In genomic region chr14:97456958-97457357, GRCh38 we compare ENCODE assay signal across 11 cellular contexts.
DNase-seq lines count a peak whose midpoint lies in the region; ATAC-seq, FAIRE-seq and TF ChIP-seq lines count a peak whose summit lies in the region.
"Had no signal": no experiment of that assay in that cellular context is flagged by ENCODE, and none has a peak within 500 bp of the region (broad histone marks: within the 10 kb centered on the region; RNA-seq: fewer than 3 reads in every experiment).

No MANE protein-coding gene starts in this region.

- H3K4me2 ChIP-seq in GM12878 (ENCODE audit: control insufficient read depth, insufficient read depth) = no peak overlapping the region; the same call in 1 of the 2 replicates

- no peak overlapping the region for H3K9ac ChIP-seq in GM12878 (ENCODE audit: control insufficient read depth, insufficient read depth, low read length)

- H3K36me3 Mint-ChIP-seq in CD8-positive, alpha-beta memory T cell = peaks cover 5 to 18% (median 9%) of the 10 kb centered on the region in 3 donors
- H3K36me3 Mint-ChIP-seq in activated CD4-positive, alpha-beta T cell treated with anti-CD3 and anti-CD28 coated beads, Interleukin-2, amount 10 ng/mL, durations not matched to agents 7 days and 5 days (ENCODE audit: low read depth) = peaks cover 46% of the 10 kb centered on the region

- H2AFZ ChIP-seq in GM12878 (ENCODE audit: control insufficient read depth, low read depth, low read length) = no peak overlapping the region

- no peak for TF ChIP-seq CTCF in GM12878 (IDR thresholded peaks at IDR 0.05 in 2 of 3, conservative IDR thresholded peaks at IDR 0.05 in 1 of 3; ENCODE audit: control insufficient read depth in 2 of 3, extremely low read depth in 1 of 3, insufficient read depth in 1 of 3, low read depth in 3 of 3, low read length in 3 of 3)

- in situ Hi-C loops in GM12878 (cut with MboI) = no loop called here

- TF ChIP-seq POLR2A in GM12878 (IDR thresholded peaks at IDR 0.05; ENCODE audit: low read depth, low read length) = no peak

- peak overlapping the region; percentile 15 to 95 (median 88) for H3K4me3 Mint-ChIP-seq in CD8-positive, alpha-beta memory T cell
- H3K4me3 Mint-ChIP-seq in activated CD4-positive, alpha-beta T cell treated with anti-CD3 and anti-CD28 coated beads, Interleukin-2, amount 10 ng/mL, durations not matched to agents 7 days and 5 days = peak overlapping the region; percentile 27

- no peak overlapping the region for H3K4me3 ChIP-seq in CD8-positive, alpha-beta memory T cell (ENCODE audit: low read length)
- H3K4me3 ChIP-seq in GM12878 = no peak overlapping the region
- H3K4me3 ChIP-seq: sigmoid colon, SK-N-MC had no signal

- H3K4me1 Mint-ChIP-seq in CD8-positive, alpha-beta memory T cell = peaks cover 59 to 70% (median 70%) of the 10 kb centered on the region in 3 donors
- H3K4me1 Mint-ChIP-seq in activated CD4-positive, alpha-beta T cell treated with anti-CD3 and anti-CD28 coated beads, Interleukin-2, amount 10 ng/mL, durations not matched to agents 7 days and 5 days = peaks cover 47% of the 10 kb centered on the region

- no peaks in the 10 kb centered on the region for H4K20me1 ChIP-seq in GM12878 (ENCODE audit: control insufficient read depth, insufficient read depth)

- H3K27ac ChIP-seq in CD8-positive, alpha-beta memory T cell (ENCODE audit: low read depth, low read length) = no peak overlapping the region
- H3K27ac ChIP-seq in GM12878 (ENCODE audit: control insufficient read depth, insufficient read depth) = no peak overlapping the region
- H3K27ac ChIP-seq: sigmoid colon, SK-N-MC had no signal

- intact Hi-C loops in GM12878 (cut with micrococcal nuclease; ENCODE audit: unreplicated experiment) = no loop called here

- peaks cover 4% of the 10 kb centered on the region for H3K9me3 ChIP-seq in CD8-positive, alpha-beta memory T cell (ENCODE audit: low read length)
- H3K9me3 ChIP-seq in GM12878 (replicated peaks; ENCODE audit: control insufficient read depth, insufficient read depth, low read length) = peaks cover 3% of the 10 kb centered on the region; the same call in 2 of the 3 replicates
- H3K9me3 ChIP-seq: sigmoid colon had no signal

- no peaks in the 10 kb centered on the region for H3K27me3 ChIP-seq in CD8-positive, alpha-beta memory T cell (ENCODE audit: insufficient read depth, low read length, poor library complexity, severe bottlenecking)
- no peaks in the 10 kb centered on the region for H3K27me3 ChIP-seq in GM12878 (replicated peaks in 1 of 2; ENCODE audit: control insufficient read depth in 2 of 2, insufficient read depth in 2 of 2, low read length in 1 of 2)

- no peak for FAIRE-seq in GM12878 (lab: Jason Lieb, UNC)
- FAIRE-seq: islet of Langerhans had no signal

- peak in 4 of 5 donors; percentile 20 to 79 (median 31) for DNase-seq in CD8-positive, alpha-beta memory T cell
- peak; percentile 50 for DNase-seq in activated CD4-positive, alpha-beta T cell treated with anti-CD3 and anti-CD28 coated beads, Interleukin-2, amount 10 ng/mL, durations not matched to agents 7 days and 5 days
- DNase-seq in GM12878 (ENCODE audit: low read depth, low spot score) = no peak
- peak; percentile 66 to 75 for DNase-seq in stimulated activated CD4-positive, alpha-beta T cell treated with anti-CD3 and anti-CD28 coated beads, Interleukin-2, amount 100 ng/mL, for 24 hours
- no peak for DNase-seq in glomerular visceral epithelial cell (ENCODE audit: extremely low spot score)
- no peak for DNase-seq in NCI-H69 (lab: John Stamatoyannopoulos, UW)
- DNase-seq in NCI-H1436 treated with DMSO at 0.1 percent for 48 hours (lab: John Stamatoyannopoulos, UW) = no peak
- DNase-seq: sigmoid colon had no signal

- ATAC-seq in GM12878 (peak; percentile 70), GM18519 (IDR thresholded peaks at IDR 0.05; ENCODE audit: low FRiP score, unreplicated experiment) (no peak)

- TF ChIP-seq EP300 in GM12878 (IDR thresholded peaks at IDR 0.05; ENCODE audit: borderline replicate concordance in 1 of 2, control insufficient read depth in 1 of 2, low read depth in 2 of 2, low read length in 2 of 2) = no peak

- POLR2A ChIA-PET in CD8-positive, alpha-beta memory T cell (lab: Charles Lee) = no interaction called here
- POLR2A ChIA-PET in activated CD4-positive, alpha-beta T cell treated with anti-CD3 and anti-CD28 coated beads, Interleukin-2, amount 10 ng/mL, durations not matched to agents 7 days and 5 days (lab: Charles Lee) = interaction anchor here (0.7 kb wide), 1 partner anchor 1676 kb away, joined by 3 read pairs; no protein-coding TSS in a partner anchor
- POLR2A ChIA-PET in GM12878 (lab: Charles Lee) = interaction anchor here (0.5 to 1.8 kb wide), 3 partner anchors 23 to 136 kb away, joined by 3 to 4 read pairs (median 3); no protein-coding TSS in a partner anchor

- 2% methylated on average over 4 of the region's 4 CpGs for WGBS in GM12878 (ENCODE audit: insufficient coverage, insufficient replicate concordance, low lambda C conversion rate, missing lambda C conversion rate)

- H3K79me2 ChIP-seq in GM12878 (ENCODE audit: control insufficient read depth, insufficient read depth, low read length) = no peaks in the 10 kb centered on the region

- no peaks in the 10 kb centered on the region for H3K27me3 Mint-ChIP-seq in CD8-positive, alpha-beta memory T cell
- no peaks in the 10 kb centered on the region for H3K27me3 Mint-ChIP-seq in activated CD4-positive, alpha-beta T cell treated with anti-CD3 and anti-CD28 coated beads, Interleukin-2, amount 10 ng/mL, durations not matched to agents 7 days and 5 days

- no TSS peak for BruUV-seq in GM12878 (replicated peaks; lab: Mats Ljungman, UMichigan)

- H3K4me1 ChIP-seq in CD8-positive, alpha-beta memory T cell (ENCODE audit: insufficient read depth, low read length) = peaks cover 41% of the 10 kb centered on the region
- H3K4me1 ChIP-seq in GM12878 (ENCODE audit: control insufficient read depth, insufficient read depth, low read length) = peaks cover 11% of the 10 kb centered on the region

- H3K27ac Mint-ChIP-seq in CD8-positive, alpha-beta memory T cell = peak overlapping the region; percentile 92 to 100 (median 98)
- peak overlapping the region; percentile 95 for H3K27ac Mint-ChIP-seq in activated CD4-positive, alpha-beta T cell treated with anti-CD3 and anti-CD28 coated beads, Interleukin-2, amount 10 ng/mL, durations not matched to agents 7 days and 5 days

- CTCF ChIA-PET in CD8-positive, alpha-beta memory T cell (lab: Charles Lee) = no interaction called here
- CTCF ChIA-PET in activated CD4-positive, alpha-beta T cell treated with anti-CD3 and anti-CD28 coated beads, Interleukin-2, amount 10 ng/mL, durations not matched to agents 7 days and 5 days (lab: Charles Lee) = interaction anchor here (1.0 to 2.3 kb wide), 4 partner anchors 10 to 146 kb away, joined by 3 to 9 read pairs (median 4); no protein-coding TSS in a partner anchor
- CTCF ChIA-PET in GM12878 (lab: Yijun Ruan, JAX) = interaction anchor here (0.9 to 1.9 kb wide), 4 partner anchors 13 to 1936 kb away, joined by 3 read pairs; no protein-coding TSS in a partner anchor

- TF ChIP-seq RAD21 in GM12878 (IDR thresholded peaks at IDR 0.05; ENCODE audit: insufficient read depth, low read depth, low read length) = peak; percentile 18; the same call in 1 of the 2 replicates

- SMC1A ChIA-PET in GM12878 (lab: Charles Lee; ENCODE audit: uncharacterized antibody, unreplicated experiment) = interaction anchor here (0.6 to 3.2 kb wide), 11 partner anchors 13 to 150 kb away, joined by 3 to 16 read pairs (median 4); no protein-coding TSS in a partner anchor

- H3K36me3 ChIP-seq in CD8-positive, alpha-beta memory T cell (ENCODE audit: insufficient read depth, low read length) = no peaks in the 10 kb centered on the region
- no peaks in the 10 kb centered on the region for H3K36me3 ChIP-seq in GM12878 (ENCODE audit: control insufficient read depth in 2 of 2, insufficient read depth in 2 of 2, low read length in 1 of 2)
- H3K36me3 ChIP-seq: sigmoid colon had no signal

- peaks cover 0 to 9% (median 2%) of the 10 kb centered on the region in 5 donors for H3K9me3 Mint-ChIP-seq in CD8-positive, alpha-beta memory T cell
- H3K9me3 Mint-ChIP-seq in activated CD4-positive, alpha-beta T cell treated with anti-CD3 and anti-CD28 coated beads, Interleukin-2, amount 10 ng/mL, durations not matched to agents 7 days and 5 days = peaks cover 33% of the 10 kb centered on the region

- RAD21 ChIA-PET in GM12878 (lab: Charles Lee; ENCODE audit: unreplicated experiment) = interaction anchor here (1.0 to 2.6 kb wide), 3 partner anchors 74 to 241 kb away, joined by 3 to 9 read pairs (median 6); no protein-coding TSS in a partner anchor

TF ChIP-seq in GM12878, 131 proteins besides CTCF, POLR2A, EP300 and RAD21 (continues in another document):
- TF ChIP-seq NRF1 (conservative IDR thresholded peaks at IDR 0.05; ENCODE audit: low read depth, low read length) (no peak), EED (IDR thresholded peaks at IDR 0.05; ENCODE audit: low read depth) (peak; percentile 22; the same call in 1 of the 2 replicates), ZNF207 (IDR thresholded peaks at IDR 0.05; ENCODE audit: borderline replicate concordance) (no peak), TCF3 (IDR thresholded peaks at IDR 0.05; ENCODE audit: borderline replicate concordance, insufficient read depth, low read depth, low read length) (no peak), PKNOX1 (IDR thresholded peaks at IDR 0.05) (peak; percentile 49), KAT2A (conservative IDR thresholded peaks at IDR 0.05; ENCODE audit: control insufficient read depth, low read depth, low read length) (no peak), ZNF274 (IDR thresholded peaks at IDR 0.05; ENCODE audit: insufficient read depth, insufficient read length) (no peak), RAD51 (IDR thresholded peaks at IDR 0.05) (no peak), RUNX3 (IDR thresholded peaks at IDR 0.05; ENCODE audit: low read length) (peak; percentile 57; the same call in 1 of the 2 replicates), KDM1A (IDR thresholded peaks at IDR 0.05; ENCODE audit: borderline replicate concordance) (no peak), ETV6 (conservative IDR thresholded peaks at IDR 0.05 in 1 of 2, IDR thresholded peaks at IDR 0.05 in 1 of 2; ENCODE audit: borderline replicate concordance in 1 of 2, low read depth in 1 of 2) (peak in 1 of 2 experiments; percentile 44; a peak in 1 of 4 replicates), SRF (IDR thresholded peaks at IDR 0.05; ENCODE audit: low read depth in 2 of 2, low read length in 2 of 2) (no peak), ZNF622 (IDR thresholded peaks at IDR 0.05) (no peak), TARDBP (IDR thresholded peaks at IDR 0.05; ENCODE audit: borderline replicate concordance) (no peak)

Comparison
In these comparisons a context has a peak if more than half of its experiments do, and no peak if none do; other contexts are left out.
1. DNase-seq: peak in CD8-positive, alpha-beta memory T cell (4 of 5), activated CD4-positive, alpha-beta T cell treated with anti-CD3 and anti-CD28 coated beads, Interleukin-2, amount 10 ng/mL, durations not matched to agents 7 days and 5 days (single experiment) and stimulated activated CD4-positive, alpha-beta T cell treated with anti-CD3 and anti-CD28 coated beads, Interleukin-2, amount 100 ng/mL, for 24 hours (2 of 2); none in GM12878 (single experiment), glomerular visceral epithelial cell (single experiment), NCI-H69 (single experiment) and NCI-H1436 treated with DMSO at 0.1 percent for 48 hours (single experiment).